32 cellular contexts compared by ENCODE assay signal in genomic region chr2:8994386-8994785, GRCh38.
"Had no signal": no experiment of that assay in that cellular context is flagged by ENCODE, and none has a peak within 500 bp of the region (broad histone marks: within the 10 kb centered on the region; RNA-seq: fewer than 3 reads in every experiment).

No MANE protein-coding gene starts in this region.

- H3K4me3 ChIP-seq: adrenal gland, ascending aorta, coronary artery, esophagus muscularis mucosa, heart right ventricle, left lung, lung, psoas muscle, sigmoid colon, upper lobe of left lung, vagina had no signal

- H3K4me1 Mint-ChIP-seq: activated naive CD8-positive, alpha-beta T cell treated with anti-CD3 and anti-CD28 coated beads for 36 hours; naive B cell; stimulated activated memory B cell treated with anti-CD40 and anti-IgM and Interleukin-4, amounts not matched to agents 10 μg/mL and 1 μg/mL and 100 μg/mL, for 72 hours; stimulated activated naive CD8-positive, alpha-beta T cell treated with anti-CD3 and anti-CD28 coated beads, Interleukin-15, amount 100 ng/mL, for 72 hours had no signal

- H3K36me3 Mint-ChIP-seq: activated naive CD8-positive, alpha-beta T cell treated with anti-CD3 and anti-CD28 coated beads for 36 hours; naive B cell; stimulated activated memory B cell treated with anti-CD40 and anti-IgM and Interleukin-4, amounts not matched to agents 10 μg/mL and 1 μg/mL and 100 μg/mL, for 72 hours had no signal

- H3K27ac Mint-ChIP-seq: activated naive CD4-positive, alpha-beta T cell treated with anti-CD3 and anti-CD28 coated beads for 36 hours; activated naive CD8-positive, alpha-beta T cell treated with anti-CD3 and anti-CD28 coated beads for 36 hours; activated T-helper 1 cell treated with anti-CD3 and anti-CD28 coated beads, Interleukin-12 subunit alpha, Interleukin-12 subunit beta, Interleukin-2, Interleukin-4 antibody, amounts not matched to agents 30 ng/mL and 10 ng/mL and 1 ng/mL, durations not matched to agents 14 hours and 24 hours and 36 hours; stimulated activated memory B cell treated with anti-CD40 and anti-IgM and Interleukin-4, amounts not matched to agents 10 μg/mL and 1 μg/mL and 100 μg/mL, for 72 hours; stimulated activated naive CD8-positive, alpha-beta T cell treated with anti-CD3 and anti-CD28 coated beads, Interleukin-15, amount 100 ng/mL, for 72 hours; T-helper 2 cell treated with Interferon-gamma antibody and Interleukin-4, amounts not matched to agents 5 μg/mL and 100 μg/mL, for 36 hours had no signal

- H3K27ac ChIP-seq: adrenal gland, ascending aorta, coronary artery, esophagus muscularis mucosa, heart right ventricle, left lung, parathyroid adenoma, psoas muscle, sigmoid colon, upper lobe of left lung, vagina had no signal

- H3K27me3 Mint-ChIP-seq: brain had no signal

- ATAC-seq: effector memory CD8-positive, alpha-beta T cell; heart right ventricle; left lung; psoas muscle; stimulated activated naive CD8-positive, alpha-beta T cell treated with anti-CD3 and anti-CD28 coated beads, Interleukin-15, amount 100 ng/mL, for 72 hours had no signal

- H3K9me3 Mint-ChIP-seq: activated naive CD4-positive, alpha-beta T cell treated with anti-CD3 and anti-CD28 coated beads for 36 hours; activated naive CD8-positive, alpha-beta T cell treated with anti-CD3 and anti-CD28 coated beads for 36 hours; activated T-helper 1 cell treated with anti-CD3 and anti-CD28 coated beads, Interleukin-12 subunit alpha, Interleukin-12 subunit beta, Interleukin-2, Interleukin-4 antibody, amounts not matched to agents 30 ng/mL and 10 ng/mL and 1 ng/mL, durations not matched to agents 14 hours and 24 hours and 36 hours; effector memory CD8-positive, alpha-beta T cell; naive B cell; stimulated activated memory B cell treated with anti-CD40 and anti-IgM and Interleukin-4, amounts not matched to agents 10 μg/mL and 1 μg/mL and 100 μg/mL, for 72 hours; stimulated activated naive CD8-positive, alpha-beta T cell treated with anti-CD3 and anti-CD28 coated beads, Interleukin-15, amount 100 ng/mL, for 72 hours; T-helper 2 cell treated with Interferon-gamma antibody and Interleukin-4, amounts not matched to agents 5 μg/mL and 100 μg/mL, for 36 hours had no signal

- H3K4me1 ChIP-seq: adrenal gland, esophagus muscularis mucosa, parathyroid adenoma, psoas muscle, sigmoid colon, vagina had no signal

- H3K36me3 ChIP-seq: adrenal gland, ascending aorta, esophagus muscularis mucosa, heart right ventricle, left lung, sigmoid colon, upper lobe of left lung, vagina had no signal

- H3K4me3 Mint-ChIP-seq: activated naive CD4-positive, alpha-beta T cell treated with anti-CD3 and anti-CD28 coated beads for 36 hours; activated naive CD8-positive, alpha-beta T cell treated with anti-CD3 and anti-CD28 coated beads for 36 hours; activated T-helper 1 cell treated with anti-CD3 and anti-CD28 coated beads, Interleukin-12 subunit alpha, Interleukin-12 subunit beta, Interleukin-2, Interleukin-4 antibody, amounts not matched to agents 30 ng/mL and 10 ng/mL and 1 ng/mL, durations not matched to agents 14 hours and 24 hours and 36 hours; brain; effector memory CD8-positive, alpha-beta T cell; naive B cell; stimulated activated memory B cell treated with anti-CD40 and anti-IgM and Interleukin-4, amounts not matched to agents 10 μg/mL and 1 μg/mL and 100 μg/mL, for 72 hours; stimulated activated naive CD8-positive, alpha-beta T cell treated with anti-CD3 and anti-CD28 coated beads, Interleukin-15, amount 100 ng/mL, for 72 hours; T-helper 2 cell treated with Interferon-gamma antibody and Interleukin-4, amounts not matched to agents 5 μg/mL and 100 μg/mL, for 36 hours had no signal

- DNase-seq: activated CD4-positive, alpha-beta T cell treated with anti-CD3 and anti-CD28 coated beads for 4 hours; activated CD4-positive, alpha-beta T cell treated with anti-CD3 and anti-CD28 coated beads, Interleukin-2, amount 50 U/mL, for 48 hours; activated CD8-positive, alpha-beta memory T cell treated with anti-CD3 and anti-CD28 coated beads for 24 hours; activated effector memory CD4-positive, alpha-beta T cell treated with anti-CD3 and anti-CD28 coated beads, Interleukin-2, amount 50 U/mL, for 16 hours; activated naive CD4-positive, alpha-beta T cell treated with anti-CD3 and anti-CD28 coated beads for 36 hours; activated naive CD8-positive, alpha-beta T cell treated with anti-CD3 and anti-CD28 coated beads for 36 hours; adrenal gland; effector memory CD8-positive, alpha-beta T cell; foreskin melanocyte; heart right ventricle; left lung; naive B cell; occipital lobe; psoas muscle; sigmoid colon; small intestine; stimulated activated CD4-positive, alpha-beta T cell treated with anti-CD3 and anti-CD28 coated beads, Interleukin-1b, Interleukin-23, amount 100 ng/mL, for 48 hours; stimulated activated CD4-positive, alpha-beta T cell treated with anti-CD3 and anti-CD28 coated beads, Interleukin-4, amount 100 ng/mL, for 4 hours; stimulated activated CD8-positive, alpha-beta memory T cell treated with anti-CD3 and anti-CD28 coated beads, Interleukin-4, amount 100 ng/mL, for 48 hours; stimulated activated naive CD8-positive, alpha-beta T cell treated with anti-CD3 and anti-CD28 coated beads, Interleukin-15, amount 100 ng/mL, for 72 hours; substantia nigra; upper lobe of left lung had no signal

- H3K27me3 ChIP-seq: adrenal gland, ascending aorta, esophagus muscularis mucosa, heart right ventricle, left lung, sigmoid colon, upper lobe of left lung, vagina had no signal

- H3K9me3 ChIP-seq: adrenal gland, ascending aorta, esophagus muscularis mucosa, heart right ventricle, left lung, psoas muscle, sigmoid colon, upper lobe of left lung, vagina had no signal
